Comparison of ENCODE assay signal across 10 cellular contexts in the genomic region with DNA sequence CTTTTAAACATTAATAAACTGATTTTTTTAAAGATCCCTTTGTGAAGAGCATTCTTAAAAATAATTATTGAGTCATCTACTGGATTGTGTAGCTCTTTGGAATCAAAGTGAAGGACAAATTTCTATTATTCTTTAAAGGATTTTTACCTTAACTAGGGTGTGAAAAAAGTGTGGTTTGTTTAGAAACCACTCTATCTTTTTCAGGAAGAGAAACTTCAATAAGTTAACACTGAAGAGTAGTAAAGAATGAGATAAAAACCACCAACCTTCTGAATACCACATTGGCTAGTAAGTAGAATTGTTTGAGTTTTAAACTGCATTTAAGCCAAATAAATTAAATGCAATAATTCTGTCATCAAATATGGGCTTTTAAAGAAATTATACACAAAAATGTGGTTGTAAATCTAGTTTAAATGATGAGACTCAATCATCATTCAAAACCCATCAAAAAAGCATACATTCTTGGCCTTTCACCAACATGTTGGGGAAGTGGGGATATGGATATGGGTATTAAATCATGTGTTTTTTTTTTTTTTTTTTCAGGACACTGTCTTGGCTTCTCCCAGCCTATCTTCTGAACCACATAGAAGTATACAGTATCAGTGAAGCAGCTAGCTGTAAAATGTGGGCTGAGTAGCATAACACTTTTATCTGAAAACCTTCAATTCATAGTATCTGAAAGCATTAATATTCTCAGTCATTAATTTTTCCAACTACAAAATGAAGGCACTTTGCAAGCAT. TPM values are rescaled to one million over a fixed set of nuclear protein-coding genes. Genes with fewer than 3 reads are reported as not detected.
A peak's percentile ranks its signal among the peaks of the same experiment; 100 is the strongest.
DNase-seq lines count a peak whose midpoint lies in the region; ATAC-seq, FAIRE-seq and TF ChIP-seq lines count a peak whose summit lies in the region.
"Had no signal": no experiment of that assay in that cellular context is flagged by ENCODE, and none has a peak within 500 bp of the region (broad histone marks: within the 10 kb centered on the region; RNA-seq: fewer than 3 reads in every experiment).

No MANE protein-coding gene starts in this region.

- peak overlapping the region in 3 of 4 donors; percentile 11 to 36 (median 29) for H3K27ac ChIP-seq in gastroesophageal sphincter

- no peak for FAIRE-seq in GM12891 (lab: Jason Lieb, UNC)
- FAIRE-seq: H1 had no signal

- TF ChIP-seq CTCF in gastroesophageal sphincter (IDR thresholded peaks at IDR 0.05) (no peak), GM10266 (IDR thresholded peaks at IDR 0.05; ENCODE audit: control insufficient read depth, insufficient read depth, low read depth, missing control alignments) (no peak)

- peaks cover 0 to 20% of the 10 kb centered on the region in 2 donors for H3K36me3 ChIP-seq in gastroesophageal sphincter

- DNase-seq in GM12891 (ENCODE audit: insufficient read length, low spot score) (no peak), hypothalamus (lab: John Stamatoyannopoulos, UW) (no peak), posterior vena cava (ENCODE audit: low spot score) (no peak), GM10266 (ENCODE audit: extremely low spot score) (no peak), G401 (ENCODE audit: low spot score) (no peak)
- DNase-seq: Kasumi-1 had no signal

- in situ Hi-C loops in G401 (cut with HindIII; ENCODE audit: low sequenced_read_pairs) = no loop called here

- no peak overlapping the region for H3K4me3 ChIP-seq in gastroesophageal sphincter

- no peaks in the 10 kb centered on the region for H3K27me3 ChIP-seq in gastroesophageal sphincter

- peak; percentile 28 for ATAC-seq in GM19438 (IDR thresholded peaks at IDR 0.05; ENCODE audit: low read depth, unreplicated experiment)
- ATAC-seq in HG03521 (IDR thresholded peaks at IDR 0.05; ENCODE audit: unreplicated experiment) = peak; percentile 38
- no peak for ATAC-seq in gastroesophageal sphincter

- peaks cover 0 to 24% (median 4%) of the 10 kb centered on the region in 3 donors for H3K4me1 ChIP-seq in gastroesophageal sphincter

- no peak for TF ChIP-seq EP300 in gastroesophageal sphincter (IDR thresholded peaks at IDR 0.05)

- no peaks in the 10 kb centered on the region for H3K9me3 ChIP-seq in gastroesophageal sphincter

- no peak for TF ChIP-seq POLR2A in GM12891 (IDR thresholded peaks at IDR 0.05; ENCODE audit: low read depth, low read length)
- no peak for TF ChIP-seq POLR2A in gastroesophageal sphincter (IDR thresholded peaks at IDR 0.05)

- intact Hi-C loops in posterior vena cava (cut with DNase I) = no loop called here

TF ChIP-seq in GM12891, 5 proteins besides CTCF, POLR2A, EP300 and RAD21:
- peak; percentile 67; the same call in 1 of the 2 replicates for TF ChIP-seq SPI1 (IDR thresholded peaks at IDR 0.05; ENCODE audit: low read depth, low read length)
- no peak for TF ChIP-seq POLR2AphosphoS5 (IDR thresholded peaks at IDR 0.05; ENCODE audit: low read depth, low read length)
TF ChIP-seq in GM12891: peak in this region for 1.

RNA-seq across cellular contexts. Expression of a gene that starts 4.8 kb away (rescaled TPM):
- 11.5 TPM for polyA plus RNA-seq in GM12891 (2012; ENCODE audit: low read depth, missing spikeins)
- total RNA-seq in gastroesophageal sphincter (10 to 100 TPM; 13.9 to 73.6 (median 47.8) TPM), posterior vena cava (10 to 100 TPM; 39.7 to 62.3 TPM)
- total RNA-seq in G401 (2014; rRNA removed; shearing (Covaris generic)) = not detected in 2 replicates

Comparison
In these comparisons a context has a peak if more than half of its experiments do, and no peak if none do; other contexts are left out.
1. RNA of a gene that starts 4.8 kb away (total RNA-seq): 39.7 to 62.3 TPM in posterior vena cava and 13.9 to 73.6 TPM in gastroesophageal sphincter; not detected in G401; every median in the first group is over 10 times any median in the second.